In genomic region chr1:71270394-71270793, GRCh38 we compare ENCODE assay signal across 35 cellular contexts.
"Had no signal": no experiment of that assay in that cellular context is flagged by ENCODE, and none has a peak within 500 bp of the region (broad histone marks: within the 10 kb centered on the region; RNA-seq: fewer than 3 reads in every experiment).

No MANE protein-coding gene starts in this region.

- H3K36me3 ChIP-seq: adrenal gland, gastrocnemius medialis, ovary, prostate gland, tibial artery, upper lobe of right lung had no signal

- H3K27me3 ChIP-seq: adrenal gland, body of pancreas, dorsolateral prefrontal cortex, gastrocnemius medialis, hepatocyte, ovary, tibial artery, upper lobe of right lung had no signal

- H3K9me3 ChIP-seq: adrenal gland, body of pancreas, gastrocnemius medialis, ovary, prostate gland, tibial artery, upper lobe of right lung had no signal

- H3K4me3 ChIP-seq: adrenal gland, body of pancreas, coronary artery, dorsolateral prefrontal cortex, gastrocnemius medialis, hepatocyte, ovary, prostate gland, skin epidermis, tibial artery, upper lobe of right lung had no signal

- H3K4me2 ChIP-seq: hepatocyte had no signal

- H2AFZ ChIP-seq: hepatocyte had no signal

- DNase-seq: activated CD4-positive, alpha-beta memory T cell treated with anti-CD3 and anti-CD28 coated beads for 36 hours; activated CD4-positive, alpha-beta T cell treated with anti-CD3 and anti-CD28 coated beads, Interleukin-2, amount 10 ng/mL, durations not matched to agents 24 days and 14 days; activated CD4-positive, CD25-positive, alpha-beta regulatory T cell treated with anti-CD3 and anti-CD28 coated beads, Interleukin-2, amount 50 U/mL, for 72 hours; activated CD8-positive, alpha-beta memory T cell treated with anti-CD3 and anti-CD28 coated beads, Interleukin-2, amount 50 U/mL, for 4 hours; activated effector memory CD4-positive, alpha-beta T cell treated with anti-CD3 and anti-CD28 coated beads, Interleukin-2, amount 50 U/mL, for 16 hours; activated naive CD4-positive, alpha-beta T cell treated with anti-CD3 and anti-CD28 coated beads for 36 hours; activated naive CD8-positive, alpha-beta T cell treated with anti-CD3 and anti-CD28 coated beads for 36 hours; activated T-cell treated with anti-CD3 and anti-CD28 coated beads, Interleukin-2, amount 50 U/mL, for 1 hour; adrenal gland; aorta; body of pancreas; cerebellar nuclear complex; dorsolateral prefrontal cortex; effector memory CD4-positive, alpha-beta T cell; erythroblast; gastrocnemius medialis; islet precursor cell; left ventricle myocardium superior; naive B cell; nephron progenitor cell; ovary; retina; stimulated activated CD4-positive, alpha-beta T cell treated with anti-CD3 and anti-CD28 coated beads, Interleukin-12 subunit alpha, Interleukin-12 subunit beta, amount 100 ng/mL, for 4 hours; stimulated activated CD4-positive, alpha-beta T cell treated with anti-CD3 and anti-CD28 coated beads, Interleukin-4, amount 100 ng/mL, for 1 hour; stimulated activated naive CD8-positive, alpha-beta T cell treated with anti-CD3 and anti-CD28 coated beads, Interleukin-15, amount 100 ng/mL, for 72 hours; substantia nigra; T1000; tibial artery; upper lobe of right lung had no signal

- H3K79me2 ChIP-seq: hepatocyte had no signal

- ATAC-seq: body of pancreas; gastrocnemius medialis; left ventricle myocardium superior; sciatic nerve; stimulated activated effector memory CD8-positive, alpha-beta T cell treated with anti-CD3 and anti-CD28 coated beads, Interleukin-12 subunit alpha, Interleukin-12 subunit beta, amount 100 ng/mL, for 72 hours; stimulated activated naive CD8-positive, alpha-beta T cell treated with anti-CD3 and anti-CD28 coated beads, Interleukin-15, amount 100 ng/mL, for 72 hours; upper lobe of right lung had no signal

- H3K4me1 ChIP-seq: adrenal gland, body of pancreas, gastrocnemius medialis, prostate gland, tibial artery, upper lobe of right lung had no signal

- H3K27ac ChIP-seq: adrenal gland, body of pancreas, coronary artery, dorsolateral prefrontal cortex, gastrocnemius medialis, hepatocyte, ovary, prostate gland, skin epidermis, tibial artery, upper lobe of right lung had no signal
